ENCODE assay signal across 15 cellular contexts in the genomic region with DNA sequence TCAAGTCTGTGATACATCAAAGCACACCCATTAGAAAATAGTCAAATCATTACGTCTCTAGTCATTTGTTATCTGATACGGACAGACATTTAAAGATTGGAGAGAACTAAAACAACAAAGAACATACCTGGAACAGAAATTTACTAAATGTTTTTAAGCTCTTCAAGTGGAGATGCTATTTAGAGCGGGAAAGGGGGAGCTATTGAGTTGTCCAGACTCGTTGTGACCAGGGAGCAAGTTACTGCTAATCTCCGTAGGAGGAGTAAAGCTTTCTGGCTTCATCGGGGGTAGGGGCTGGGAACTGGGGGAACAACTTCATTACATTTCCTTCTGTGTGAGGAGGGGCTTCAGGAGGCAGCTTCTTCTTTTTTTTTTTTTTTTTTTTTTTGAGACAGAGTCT.
DNase-seq lines count a peak whose midpoint lies in the region; ATAC-seq and TF ChIP-seq lines count a peak whose summit lies in the region.
"Had no signal": no experiment of that assay in that cellular context is flagged by ENCODE, and none has a peak within 500 bp of the region (broad histone marks: within the 10 kb centered on the region; RNA-seq: fewer than 3 reads in every experiment).

No MANE protein-coding gene starts in this region.

- H4K5ac ChIP-seq in H9 (ENCODE audit: insufficient read length, low read depth, low read length) = no peak overlapping the region

- H3K27me3 Mint-ChIP-seq in H9 (ENCODE audit: low read depth) (peaks cover 37% of the 10 kb centered on the region), glutamatergic neuron (ENCODE audit: unreplicated experiment) (peaks cover 7% of the 10 kb centered on the region), osteocyte (ENCODE audit: unreplicated experiment) (peaks cover 51% of the 10 kb centered on the region)

- no peak overlapping the region for H3K4ac ChIP-seq in H9 (ENCODE audit: low read depth, low read length)

- no peak overlapping the region for H3K56ac ChIP-seq in H9 (ENCODE audit: insufficient read length, low read depth, low read length)

- no peaks in the 10 kb centered on the region for H3K23me2 ChIP-seq in H9 (ENCODE audit: insufficient read length, low read depth, low read length, poor library complexity, severe bottlenecking)

- no peak overlapping the region for H2AFZ ChIP-seq in H9 (ENCODE audit: low read length)

- no peak overlapping the region for H3K23ac ChIP-seq in H9 (ENCODE audit: insufficient read length, low read depth, low read length)

- no peak overlapping the region for H4K91ac ChIP-seq in H9 (ENCODE audit: insufficient read length, low read depth, low read length)

- H2BK15ac ChIP-seq in H9 (ENCODE audit: low read depth, low read length) = no peak overlapping the region

- no CpG with 5 or more reads among the region's 6 CpGs for WGBS in H9 (ENCODE audit: extremely low coverage, insufficient read length, low lambda C conversion rate)

- peaks cover 24% of the 10 kb centered on the region for H3K4me1 ChIP-seq in H9 (ENCODE audit: insufficient read depth, low read length)
- H3K4me1 ChIP-seq: BLaER1 had no signal

- no peak overlapping the region for H3K9ac ChIP-seq in H9 (ENCODE audit: extremely low read depth, insufficient read length, low read length)
- H3K9ac ChIP-seq: BLaER1 had no signal

- DNase-seq in H9 = no peak
- DNase-seq in glutamatergic neuron = no peak
- no peak for DNase-seq in substantia nigra (lab: John Stamatoyannopoulos, UW)
- no peak for DNase-seq in osteocyte (ENCODE audit: extremely low spot score, unreplicated experiment)
- no peak for DNase-seq in NCI-H2107 treated with DMSO at 0.1 percent for 48 hours (lab: John Stamatoyannopoulos, UW; ENCODE audit: unreplicated experiment)
- DNase-seq: 8988T; AML-193; Caco-2; CD8-positive, alpha-beta memory T cell; DND-41; GDM1; H7 had no signal

- H3K4me1 Mint-ChIP-seq in H9 (peaks cover 54 to 62% of the 10 kb centered on the region in 2 experiments), glutamatergic neuron (ENCODE audit: low read depth, unreplicated experiment) (peaks cover 9% of the 10 kb centered on the region), osteocyte (ENCODE audit: unreplicated experiment) (no peaks in the 10 kb centered on the region)
- H3K4me1 Mint-ChIP-seq: CD8-positive, alpha-beta memory T cell had no signal

- no peaks in the 10 kb centered on the region; a peak in 1 of 7 replicates for H3K36me3 Mint-ChIP-seq in H9 (ENCODE audit: insufficient read depth in 1 of 3, low read depth in 3 of 3)
- H3K36me3 Mint-ChIP-seq in glutamatergic neuron (ENCODE audit: unreplicated experiment) = peaks cover 4% of the 10 kb centered on the region
- no peaks in the 10 kb centered on the region for H3K36me3 Mint-ChIP-seq in osteocyte (ENCODE audit: unreplicated experiment)
- H3K36me3 Mint-ChIP-seq: CD8-positive, alpha-beta memory T cell had no signal

- H3K27ac Mint-ChIP-seq in H9 = no peak overlapping the region; a peak in 2 of 7 replicates
- peak overlapping the region; percentile 11 for H3K27ac Mint-ChIP-seq in glutamatergic neuron (ENCODE audit: unreplicated experiment)
- H3K27ac Mint-ChIP-seq in osteocyte (ENCODE audit: unreplicated experiment) = no peak overlapping the region
- H3K27ac Mint-ChIP-seq: CD8-positive, alpha-beta memory T cell had no signal

- H3K18ac ChIP-seq in H9 (ENCODE audit: insufficient read length, low read depth, low read length) = no peak overlapping the region

- H3K27ac ChIP-seq in H9 (ENCODE audit: insufficient read length, low read depth, low read length) (no peak overlapping the region), cingulate gyrus (ENCODE audit: low read depth, low read length) (peak overlapping the region; percentile 83), substantia nigra (ENCODE audit: low read depth, low read length, poor library complexity, severe bottlenecking) (peak overlapping the region; percentile 94)
- H3K27ac ChIP-seq: BLaER1 had no signal

- no peak overlapping the region for H3K14ac ChIP-seq in H9 (ENCODE audit: insufficient read depth, low read length)

- no peak overlapping the region for H2BK20ac ChIP-seq in H9 (ENCODE audit: low read depth, low read length, poor library complexity, severe bottlenecking)

- no peaks in the 10 kb centered on the region for H3K79me2 ChIP-seq in H9 (ENCODE audit: insufficient read depth, low read length)

- no peak overlapping the region for H3T11ph ChIP-seq in H9 (ENCODE audit: low read length)

- no peak for ATAC-seq in GM21360 (IDR thresholded peaks at IDR 0.05; ENCODE audit: unreplicated experiment)

- no peak overlapping the region for H2BK5ac ChIP-seq in H9 (ENCODE audit: insufficient read length, low read length)

- H3K9me3 ChIP-seq in H9 (ENCODE audit: control insufficient read depth, low read depth, low read length) = no peaks in the 10 kb centered on the region
- H3K9me3 ChIP-seq: BLaER1, Caco-2 had no signal

- no peaks in the 10 kb centered on the region for H4K20me1 ChIP-seq in H9 (ENCODE audit: control insufficient read depth, insufficient read depth, insufficient read length)
- H4K20me1 ChIP-seq: BLaER1 had no signal

- no peak overlapping the region for H2BK12ac ChIP-seq in H9 (ENCODE audit: insufficient read length, low read depth, low read length)

- H3K9me3 Mint-ChIP-seq in H9 (no peaks in the 10 kb centered on the region), glutamatergic neuron (ENCODE audit: unreplicated experiment) (no peaks in the 10 kb centered on the region), osteocyte (ENCODE audit: unreplicated experiment) (no peaks in the 10 kb centered on the region)
- H3K9me3 Mint-ChIP-seq: CD8-positive, alpha-beta memory T cell had no signal

- H3K4me3 Mint-ChIP-seq in H9 = no peak overlapping the region
- H3K4me3 Mint-ChIP-seq in glutamatergic neuron (ENCODE audit: unreplicated experiment) = no peak overlapping the region
- no peak overlapping the region for H3K4me3 Mint-ChIP-seq in osteocyte (ENCODE audit: unreplicated experiment)
- H3K4me3 Mint-ChIP-seq: CD8-positive, alpha-beta memory T cell had no signal

- H3K4me2 ChIP-seq in H9 (ENCODE audit: insufficient read depth, insufficient read length, low read length) = no peak overlapping the region
- H3K4me2 ChIP-seq: BLaER1 had no signal

- no peak overlapping the region for H4K8ac ChIP-seq in H9 (replicated peaks; ENCODE audit: insufficient read length, low read depth, low read length)

- H2BK120ac ChIP-seq in H9 (ENCODE audit: low read depth, low read length, poor library complexity, severe bottlenecking) = no peak overlapping the region

- H3K79me1 ChIP-seq in H9 (ENCODE audit: insufficient read depth, low read depth, low read length, poor library complexity, severe bottlenecking) = no peaks in the 10 kb centered on the region

- TF ChIP-seq CTCF in H9 (conservative IDR thresholded peaks at IDR 0.05) = peak; percentile 45; the same call in 1 of the 3 replicates
- TF ChIP-seq CTCF in glutamatergic neuron (IDR thresholded peaks at IDR 0.05; ENCODE audit: partially characterized antibody, unreplicated experiment) = no peak
- TF ChIP-seq CTCF in osteocyte (IDR thresholded peaks at IDR 0.05) = no peak

- no peaks in the 10 kb centered on the region for H3K27me3 ChIP-seq in H9 (ENCODE audit: insufficient read depth, low read length)
- H3K27me3 ChIP-seq: BLaER1 had no signal

- no peak overlapping the region for H2AK5ac ChIP-seq in H9 (ENCODE audit: insufficient read length, low read length)
